In genomic region chr12:50639721-50640120, GRCh38 we compare ENCODE assay signal across 19 cellular contexts.
"Had no signal": no experiment of that assay in that cellular context is flagged by ENCODE, and none has a peak within 500 bp of the region (broad histone marks: within the 10 kb centered on the region; RNA-seq: fewer than 3 reads in every experiment).

No MANE protein-coding gene starts in this region.

- H3K36me3 ChIP-seq: pancreas, thoracic aorta had no signal

- ATAC-seq: activated CD8-positive, alpha-beta T cell treated with anti-CD3 and anti-CD28 coated beads, Interleukin-2, amount 10 ng/mL, durations not matched to agents 7 days and 5 days; mucosa of descending colon; naive thymus-derived CD4-positive, alpha-beta T cell; pancreas; T-cell had no signal

- DNase-seq: activated CD4-positive, alpha-beta T cell treated with anti-CD3 and anti-CD28 coated beads for 48 hours; activated CD8-positive, alpha-beta memory T cell treated with anti-CD3 and anti-CD28 coated beads, Interleukin-2, amount 50 U/mL, for 4 hours; activated CD8-positive, alpha-beta T cell treated with anti-CD3 and anti-CD28 coated beads, Interleukin-2, amount 10 ng/mL, durations not matched to agents 7 days and 5 days; activated naive CD4-positive, alpha-beta T cell treated with Interleukin-2 at 50 U/mL for 16 hours; adrenal gland; caudate nucleus; esophagus squamous epithelium; hippocampal formation; kidney; left ventricle myocardium inferior; mucosa of descending colon; naive thymus-derived CD4-positive, alpha-beta T cell; pancreas; sigmoid colon; spleen; T-cell had no signal

- H3K9me3 ChIP-seq: adrenal gland, esophagus squamous epithelium, left ventricle myocardium inferior, mucosa of descending colon, pancreas, sigmoid colon, spleen, thoracic aorta had no signal

- H3K9me3 Mint-ChIP-seq: memory B cell; stimulated activated naive CD8-positive, alpha-beta T cell treated with anti-CD3 and anti-CD28 coated beads, Interleukin-15, Interleukin-2, amounts not matched to agents 100 ng/mL and 50 ng/mL, for 24 hours; T-cell had no signal

- H3K4me3 Mint-ChIP-seq: activated CD8-positive, alpha-beta T cell treated with anti-CD3 and anti-CD28 coated beads, Interleukin-2, amount 10 ng/mL, durations not matched to agents 7 days and 5 days; memory B cell; naive thymus-derived CD4-positive, alpha-beta T cell; stimulated activated naive CD8-positive, alpha-beta T cell treated with anti-CD3 and anti-CD28 coated beads, Interleukin-15, Interleukin-2, amounts not matched to agents 100 ng/mL and 50 ng/mL, for 24 hours; T-cell had no signal

- H3K4me3 ChIP-seq: adrenal gland, esophagus squamous epithelium, left ventricle myocardium inferior, mucosa of descending colon, pancreas, sigmoid colon, spleen, thoracic aorta had no signal

- H3K27me3 ChIP-seq: adrenal gland, esophagus squamous epithelium, pancreas, sigmoid colon, spleen had no signal

- H3K27ac Mint-ChIP-seq: activated CD8-positive, alpha-beta T cell treated with anti-CD3 and anti-CD28 coated beads, Interleukin-2, amount 10 ng/mL, durations not matched to agents 7 days and 5 days; memory B cell; naive thymus-derived CD4-positive, alpha-beta T cell; stimulated activated naive CD8-positive, alpha-beta T cell treated with anti-CD3 and anti-CD28 coated beads, Interleukin-15, Interleukin-2, amounts not matched to agents 100 ng/mL and 50 ng/mL, for 24 hours; T-cell had no signal

- H3K27ac ChIP-seq: adrenal gland, esophagus squamous epithelium, left ventricle myocardium inferior, pancreas, sigmoid colon, spleen, thoracic aorta had no signal

- H3K27me3 Mint-ChIP-seq: memory B cell; naive thymus-derived CD4-positive, alpha-beta T cell; stimulated activated naive CD8-positive, alpha-beta T cell treated with anti-CD3 and anti-CD28 coated beads, Interleukin-15, Interleukin-2, amounts not matched to agents 100 ng/mL and 50 ng/mL, for 24 hours; T-cell had no signal
